In genomic region chr5:78665519-78665918, GRCh38 we compare ENCODE assay signal across 25 cellular contexts.
"Had no signal": no experiment of that assay in that cellular context is flagged by ENCODE, and none has a peak within 500 bp of the region (broad histone marks: within the 10 kb centered on the region; RNA-seq: fewer than 3 reads in every experiment).

No MANE protein-coding gene starts in this region.

- H3K9me3 ChIP-seq: ascending aorta, body of pancreas, MG63 had no signal

- H3K27ac ChIP-seq: body of pancreas had no signal

- H3K4me3 ChIP-seq: ascending aorta, body of pancreas, MG63 had no signal

- DNase-seq: activated B cell treated with CpG ODN at 0.5 μM for 24 hours; activated CD4-positive, alpha-beta memory T cell treated with anti-CD3 and anti-CD28 coated beads for 36 hours; activated CD4-positive, alpha-beta T cell treated with anti-CD3 and anti-CD28 coated beads for 1 hour; activated CD4-positive, alpha-beta T cell treated with anti-CD3 and anti-CD28 coated beads, Interleukin-2, amount 10 ng/mL, durations not matched to agents 7 days and 5 days; activated CD8-positive, alpha-beta memory T cell treated with anti-CD3 and anti-CD28 coated beads for 24 hours; activated effector memory CD4-positive, alpha-beta T cell treated with anti-CD3 and anti-CD28 coated beads, Interleukin-2, amount 50 U/mL, for 16 hours; activated naive CD4-positive, alpha-beta T cell treated with Interleukin-2 at 50 U/mL for 16 hours; activated naive CD8-positive, alpha-beta T cell treated with anti-CD3 and anti-CD28 coated beads, Interleukin-2, amount 50 U/mL, for 24 hours; activated T-cell treated with anti-CD3 and anti-CD28 coated beads, Interleukin-2, amount 50 U/mL, for 4 hours; amniotic stem cell; body of pancreas; MG63; MV-4-11; NCI-H1092 treated with DMSO at 0.1 percent for 48 hours; NCI-H1417 treated with DMSO at 0.1 percent for 48 hours; NCI-H1694; NCI-H2029; NCI-H446; SIG-M5; T-cell; T-helper 2 cell; T1000 had no signal

- H3K36me3 ChIP-seq: ascending aorta, MG63 had no signal

- ATAC-seq: activated naive CD4-positive, alpha-beta T cell treated with anti-CD3 and anti-CD28 coated beads, Interleukin-2, amount 50 U/mL, for 72 hours; activated naive CD8-positive, alpha-beta T cell treated with anti-CD3 and anti-CD28 coated beads, Interleukin-2, amount 50 U/mL, for 24 hours; activated T-cell treated with anti-CD3 and anti-CD28 coated beads, Interleukin-2, amount 50 U/mL, for 4 hours; body of pancreas; T-cell had no signal

- FAIRE-seq: TTC549 had no signal

- H3K27me3 ChIP-seq: ascending aorta, body of pancreas, MG63 had no signal
